In genomic region chr1:198776602-198777029, GRCh38 we compare ENCODE assay signal across 10 cellular contexts.
DNase-seq lines count a peak whose midpoint lies in the region; ATAC-seq and TF ChIP-seq lines count a peak whose summit lies in the region.
"Had no signal": no experiment of that assay in that cellular context is flagged by ENCODE, and none has a peak within 500 bp of the region (broad histone marks: within the 10 kb centered on the region; RNA-seq: fewer than 3 reads in every experiment).

No MANE protein-coding gene starts in this region.

- peak in 1 of 4 donors; percentile 66 for TF ChIP-seq POLR2A in upper lobe of left lung (IDR thresholded peaks at IDR 0.05)

- H3K4me3 ChIP-seq in kidney epithelial cell (ENCODE audit: low read depth, low read length) (no peak overlapping the region), upper lobe of left lung (no peak overlapping the region)
- H3K4me3 ChIP-seq: Peyer's patch had no signal

- peaks cover 9% of the 10 kb centered on the region for H3K4me1 Mint-ChIP-seq in activated T-cell treated with anti-CD3 and anti-CD28 coated beads, Interleukin-2, amount 50 U/mL, for 24 hours (ENCODE audit: low read depth)
- H3K4me1 Mint-ChIP-seq: B cell had no signal

- WGBS in adipose tissue, 3 donors = 51 to 88% (median 60%) methylated on average over 4 of the region's 4 CpGs
- WGBS in upper lobe of left lung, 2 donors = 34 to 52% methylated on average over 4 of the region's 4 CpGs

- ATAC-seq in upper lobe of left lung (ENCODE audit: low FRiP score in 2 of 2) = peak; percentile 92 to 94
- no peak for ATAC-seq in HG03108 (IDR thresholded peaks at IDR 0.05; ENCODE audit: unreplicated experiment)

- TF ChIP-seq EP300 in upper lobe of left lung (IDR thresholded peaks at IDR 0.05) = peak in 3 of 4 donors; percentile 91 to 98 (median 97)

- H3K4me1 ChIP-seq in upper lobe of left lung = peaks cover 0 to 26% (median 5%) of the 10 kb centered on the region in 4 donors
- H3K4me1 ChIP-seq: Peyer's patch had no signal

- H3K27me3 Mint-ChIP-seq in activated T-cell treated with anti-CD3 and anti-CD28 coated beads, Interleukin-2, amount 50 U/mL, for 24 hours = no peaks in the 10 kb centered on the region
- H3K27me3 Mint-ChIP-seq: B cell had no signal

- no peaks in the 10 kb centered on the region for H3K27me3 ChIP-seq in kidney epithelial cell (ENCODE audit: control insufficient read depth, insufficient read depth, low read length)
- no peaks in the 10 kb centered on the region for H3K27me3 ChIP-seq in upper lobe of left lung
- H3K27me3 ChIP-seq: Peyer's patch had no signal

- peak overlapping the region; percentile 30 for H3K27ac Mint-ChIP-seq in activated T-cell treated with anti-CD3 and anti-CD28 coated beads, Interleukin-2, amount 50 U/mL, for 24 hours
- H3K27ac Mint-ChIP-seq: B cell had no signal

- no peaks in the 10 kb centered on the region for H3K9me3 ChIP-seq in upper lobe of left lung
- H3K9me3 ChIP-seq: Peyer's patch had no signal

- no peak overlapping the region for H3K4me3 Mint-ChIP-seq in activated T-cell treated with anti-CD3 and anti-CD28 coated beads, Interleukin-2, amount 50 U/mL, for 24 hours
- H3K4me3 Mint-ChIP-seq: B cell had no signal

- no peak for TF ChIP-seq CTCF in kidney epithelial cell (IDR thresholded peaks at IDR 0.05; ENCODE audit: insufficient read depth, low read length, poor library complexity, severe bottlenecking)
- TF ChIP-seq CTCF in upper lobe of left lung (IDR thresholded peaks at IDR 0.05) = no peak

- H3K27ac ChIP-seq in adipose tissue (ENCODE audit: low read depth, low read length) (peak overlapping the region; percentile 26), upper lobe of left lung (peak overlapping the region; percentile 78 to 88 (median 83))

- H3K36me3 ChIP-seq in kidney epithelial cell (ENCODE audit: control insufficient read depth, insufficient read depth, low read length) (no peaks in the 10 kb centered on the region), upper lobe of left lung (no peaks in the 10 kb centered on the region)
- H3K36me3 ChIP-seq: Peyer's patch had no signal

- DNase-seq in activated T-cell treated with anti-CD3 and anti-CD28 coated beads, Interleukin-2, amount 50 U/mL, for 24 hours = no peak
- no peak for DNase-seq in activated T-cell treated with anti-CD3 and anti-CD28 coated beads, Interleukin-2, amount 50 U/mL, for 1 hour
- DNase-seq in kidney epithelial cell (ENCODE audit: low read depth) (peak; percentile 90), upper lobe of left lung (peak in 1 of 2 donors; percentile 83), DMS153 treated with DMSO at 0.1 percent for 48 hours (lab: John Stamatoyannopoulos, UW; ENCODE audit: unreplicated experiment) (no peak)
- no peak for DNase-seq in activated effector memory CD4-positive, alpha-beta T cell treated with Interleukin-2 at 50 U/mL for 16 hours

- no peaks in the 10 kb centered on the region for H3K36me3 Mint-ChIP-seq in activated T-cell treated with anti-CD3 and anti-CD28 coated beads, Interleukin-2, amount 50 U/mL, for 24 hours (ENCODE audit: low read depth)

- H3K9me3 Mint-ChIP-seq in activated T-cell treated with anti-CD3 and anti-CD28 coated beads, Interleukin-2, amount 50 U/mL, for 24 hours = no peaks in the 10 kb centered on the region
